Comparison of ENCODE assay signal across 8 cellular contexts in genomic region chr1:9455487-9456237, GRCh38.
DNase-seq lines count a peak whose midpoint lies in the region; ATAC-seq and TF ChIP-seq lines count a peak whose summit lies in the region.

No MANE protein-coding gene starts in this region.

- no peaks in the 10 kb centered on the region for H3K27me3 ChIP-seq in KMS-11 (ENCODE audit: insufficient read depth, low read depth)
- no peaks in the 10 kb centered on the region for H3K27me3 ChIP-seq in WERI-Rb-1 (ENCODE audit: insufficient read depth, low read depth, severe bottlenecking)
- H3K27me3 ChIP-seq in brain microvascular endothelial cell (replicated peaks): no peaks in the 10 kb centered on the region

- H3K4me1 ChIP-seq in KMS-11 (ENCODE audit: low read depth, poor library complexity, severe bottlenecking): no peaks in the 10 kb centered on the region

- H3K79me2 ChIP-seq in KMS-11 (ENCODE audit: insufficient read depth, low read depth): no peaks in the 10 kb centered on the region

- H3K4me3 ChIP-seq in KMS-11 (IDR thresholded peaks at IDR 0.05; ENCODE audit: insufficient read depth, low read depth, low read length): no peak overlapping the region
- no peak overlapping the region for H3K4me3 ChIP-seq in WERI-Rb-1 (ENCODE audit: low read depth, low read length)
- H3K4me3 ChIP-seq in brain microvascular endothelial cell (ENCODE audit: low read depth, low read length): no peak overlapping the region

- DNase-seq in D341Med (ENCODE audit: low spot score) (peak; percentile 87), WERI-Rb-1 (peak; percentile 90), brain microvascular endothelial cell (peak; percentile 52), iris pigment epithelial cell (ENCODE audit: low read depth) (peak; percentile 65), A172 (ENCODE audit: low spot score) (no peak)
- DNase-seq in stimulated activated CD4-positive, alpha-beta T cell treated with anti-CD3 and anti-CD28 coated beads, Interleukin-2, amount 100 ng/mL, for 24 hours: peak; percentile 76 to 77

- H3K27ac ChIP-seq in KMS-11: no peak overlapping the region
- no peak overlapping the region for H3K27ac ChIP-seq in WERI-Rb-1
- no peak overlapping the region for H3K27ac ChIP-seq in brain microvascular endothelial cell

- H3K36me3 ChIP-seq in KMS-11 (ENCODE audit: insufficient read depth) (no peaks in the 10 kb centered on the region), WERI-Rb-1 (no peaks in the 10 kb centered on the region), brain microvascular endothelial cell (replicated peaks) (no peaks in the 10 kb centered on the region)

- ATAC-seq in HG03378 (IDR thresholded peaks at IDR 0.05; ENCODE audit: unreplicated experiment): no peak

- H3K4me2 ChIP-seq in KMS-11: no peak overlapping the region

- TF ChIP-seq CTCF in KMS-11 (conservative IDR thresholded peaks at IDR 0.05; ENCODE audit: low read depth, low read length): peak; percentile 79
- peak; percentile 94 for TF ChIP-seq CTCF in WERI-Rb-1 (IDR thresholded peaks at IDR 0.05; ENCODE audit: low read depth, low read length)
- TF ChIP-seq CTCF in brain microvascular endothelial cell (IDR thresholded peaks at IDR 0.05; ENCODE audit: low read depth, low read length, missing control alignments): peak; percentile 94

- in situ Hi-C loops in brain microvascular endothelial cell (cut with HindIII; ENCODE audit: low pct_ligation_motif_present, low sequenced_read_pairs): no loop called here

- no peaks in the 10 kb centered on the region for H3K9me3 ChIP-seq in WERI-Rb-1 (ENCODE audit: severe bottlenecking)

- no peak overlapping the region for H3K9ac ChIP-seq in KMS-11

- no peaks in the 10 kb centered on the region for H4K20me1 ChIP-seq in KMS-11 (ENCODE audit: insufficient read depth)

- H2AFZ ChIP-seq in KMS-11 (ENCODE audit: low read depth): no peak overlapping the region
